Comparison of ENCODE assay signal across 22 cellular contexts in genomic region chr1:226581650-226582330, GRCh38. TPM values are rescaled to one million over a fixed set of nuclear protein-coding genes. Genes with fewer than 3 reads are reported as not detected.
DNase-seq lines count a peak whose midpoint lies in the region; ATAC-seq and TF ChIP-seq lines count a peak whose summit lies in the region.
"Had no signal": no experiment of that assay in that cellular context is flagged by ENCODE, and none has a peak within 500 bp of the region (broad histone marks: within the 10 kb centered on the region; RNA-seq: fewer than 3 reads in every experiment).

No MANE protein-coding gene starts in this region.

- H2BK15ac ChIP-seq in neuronal stem cell (ENCODE audit: low read length), result no peak overlapping the region

- no TSS peak for BruUV-seq in PC-3 (replicated peaks; lab: Mats Ljungman, UMichigan)

- H3K4me3 ChIP-seq in neuronal stem cell (ENCODE audit: low read length in 2 of 2) (no peak overlapping the region), gastrocnemius medialis (no peak overlapping the region), upper lobe of right lung (no peak overlapping the region), PC-3 (ENCODE audit: low read length) (no peak overlapping the region)
- H3K4me3 ChIP-seq: GM12878, GM23338 had no signal

- CTCF ChIA-PET in PC-3 (lab: Charles Lee), result no interaction called here

- no peaks in the 10 kb centered on the region for H3K79me2 ChIP-seq in PC-3 (ENCODE audit: low read length)

- no peaks in the 10 kb centered on the region for H3K36me3 ChIP-seq in neuronal stem cell (replicated peaks in 1 of 2; ENCODE audit: control insufficient read depth in 2 of 2, insufficient read depth in 2 of 2, low read length in 2 of 2)
- no peaks in the 10 kb centered on the region for H3K36me3 ChIP-seq in gastrocnemius medialis
- no peaks in the 10 kb centered on the region for H3K36me3 ChIP-seq in upper lobe of right lung
- no peaks in the 10 kb centered on the region for H3K36me3 ChIP-seq in PC-3 (ENCODE audit: low read depth, low read length)
- H3K36me3 ChIP-seq: BE2C had no signal

- no peak overlapping the region for H3K4me2 ChIP-seq in neuronal stem cell (ENCODE audit: insufficient read depth, low read length, poor library complexity, severe bottlenecking)
- H3K4me2 ChIP-seq in PC-3 (ENCODE audit: low read length), result no peak overlapping the region
- H3K4me2 ChIP-seq: GM23338 had no signal

- peak overlapping the region; percentile 37 for H3K23ac ChIP-seq in neuronal stem cell (ENCODE audit: low read depth, low read length, poor library complexity)

- TF ChIP-seq POLR2A in gastrocnemius medialis (IDR thresholded peaks at IDR 0.05), result no peak

- no peak overlapping the region for H3K9ac ChIP-seq in neuronal stem cell (ENCODE audit: low read depth, low read length, poor library complexity)
- H3K9ac ChIP-seq in PC-3 (ENCODE audit: low read length), result no peak overlapping the region

- H2BK5ac ChIP-seq in neuronal stem cell (ENCODE audit: low read length), result no peak overlapping the region

- H4K8ac ChIP-seq in neuronal stem cell (ENCODE audit: low read depth, low read length), result no peak overlapping the region

- no peaks in the 10 kb centered on the region for H4K20me1 ChIP-seq in PC-3 (ENCODE audit: low read length)

- H3K9me2 ChIP-seq in PC-3 (replicated peaks; ENCODE audit: low read length), result no peaks in the 10 kb centered on the region

- H3K27me3 ChIP-seq in neuronal stem cell (ENCODE audit: control insufficient read depth in 3 of 3, insufficient read depth in 3 of 3, low read depth in 1 of 3, low read length in 3 of 3) (peaks cover 0 to 22% (median 0%) of the 10 kb centered on the region in 3 experiments), gastrocnemius medialis (no peaks in the 10 kb centered on the region), upper lobe of right lung (no peaks in the 10 kb centered on the region), PC-3 (ENCODE audit: low read length) (peaks cover 10% of the 10 kb centered on the region; the same call in 1 of the 2 replicates)
- H3K27me3 ChIP-seq: BE2C had no signal

- H3K27ac ChIP-seq in neuronal stem cell (replicated peaks; ENCODE audit: low read length) (no peak overlapping the region), gastrocnemius medialis (no peak overlapping the region), upper lobe of right lung (no peak overlapping the region), PC-3 (ENCODE audit: low read length) (no peak overlapping the region)

- H2AFZ ChIP-seq in neuronal stem cell (ENCODE audit: low read length), result no peak overlapping the region
- H2AFZ ChIP-seq in PC-3 (ENCODE audit: low read length), result no peak overlapping the region
- H2AFZ ChIP-seq: GM23338 had no signal

- no peak overlapping the region for H3K18ac ChIP-seq in neuronal stem cell (ENCODE audit: low read length)

- no peaks in the 10 kb centered on the region for H3F3A ChIP-seq in PC-3 (ENCODE audit: low read length, unreplicated experiment)

- no peak overlapping the region for H2BK120ac ChIP-seq in neuronal stem cell (ENCODE audit: low read depth, low read length)

- DNase-seq in neuronal stem cell (ENCODE audit: low spot score) (no peak), gastrocnemius medialis (peak in 1 of 2 donors; percentile 39), upper lobe of right lung (peak; percentile 18), PC-3 (no peak)
- DNase-seq: ACHN; BE2C; C1 segment of cervical spinal cord; CD4-positive, CD25-positive, alpha-beta regulatory T cell; COR-L47; DMS 273 treated with DMSO at 0.1 percent for 48 hours; DMS53; DND-41; EL; HCEC 1CT; HFFc6; IMR-90 had no signal

- intact Hi-C loops in gastrocnemius medialis (cut with DNase I; ENCODE audit: low total_unique reads), result no loop called here
- intact Hi-C loops in upper lobe of right lung (cut with DNase I), result no loop called here
- intact Hi-C loops in PC-3 (cut with micrococcal nuclease), result no loop called here

- H3K4me1 ChIP-seq in neuronal stem cell (ENCODE audit: control insufficient read depth in 2 of 2, insufficient read depth in 1 of 2, low read depth in 1 of 2, low read length in 2 of 2) (peaks cover 5 to 11% of the 10 kb centered on the region in 2 donors), gastrocnemius medialis (no peaks in the 10 kb centered on the region), upper lobe of right lung (no peaks in the 10 kb centered on the region), PC-3 (ENCODE audit: insufficient read depth, low read length) (no peaks in the 10 kb centered on the region)
- H3K4me1 ChIP-seq: BE2C had no signal

- no peak overlapping the region for H4K91ac ChIP-seq in neuronal stem cell (ENCODE audit: low read depth, low read length, poor library complexity)

- H3K14ac ChIP-seq in neuronal stem cell (ENCODE audit: low read length), result no peak overlapping the region

- H3K9me3 ChIP-seq in neuronal stem cell (replicated peaks in 1 of 2; ENCODE audit: control insufficient read depth in 2 of 2, insufficient read depth in 1 of 2, low read depth in 1 of 2, low read length in 2 of 2) (no peaks in the 10 kb centered on the region), gastrocnemius medialis (no peaks in the 10 kb centered on the region), upper lobe of right lung (no peaks in the 10 kb centered on the region), PC-3 (ENCODE audit: low read length) (no peaks in the 10 kb centered on the region)
- H3K9me3 ChIP-seq: BE2C had no signal

- POLR2A ChIA-PET in PC-3 (lab: Charles Lee; ENCODE audit: unreplicated experiment), result no interaction called here

- H2BK12ac ChIP-seq in neuronal stem cell (ENCODE audit: low read length), result no peak overlapping the region

- no peaks in the 10 kb centered on the region for H3K79me1 ChIP-seq in neuronal stem cell (ENCODE audit: low read depth, low read length)

- TF ChIP-seq CTCF in gastrocnemius medialis (IDR thresholded peaks at IDR 0.05 in 4 of 5, conservative IDR thresholded peaks at IDR 0.05 in 1 of 5), result no peak
- TF ChIP-seq CTCF in upper lobe of right lung (IDR thresholded peaks at IDR 0.05), result no peak
- TF ChIP-seq CTCF in PC-3 (conservative IDR thresholded peaks at IDR 0.05; ENCODE audit: low read depth, low read length), result no peak

- H3K4ac ChIP-seq in neuronal stem cell (ENCODE audit: low read length), result no peak overlapping the region

- ATAC-seq in gastrocnemius medialis, result peak; percentile 66 to 73
- ATAC-seq in upper lobe of right lung, result no peak
- ATAC-seq in PC-3, result no peak
- ATAC-seq in GM18520 (IDR thresholded peaks at IDR 0.05; ENCODE audit: unreplicated experiment), result no peak
- no peak for ATAC-seq in GM18868 (IDR thresholded peaks at IDR 0.05; ENCODE audit: unreplicated experiment)
- ATAC-seq: GM12878, GM23338 had no signal

- no peak overlapping the region for H2AK5ac ChIP-seq in neuronal stem cell (ENCODE audit: low read depth, low read length)

- in situ Hi-C loops in gastrocnemius medialis (cut with MboI; ENCODE audit: low sequenced_read_pairs in 4 of 4), result no loop called here

- no CpG with 5 or more reads among the region's 8 CpGs for WGBS in neuronal stem cell (ENCODE audit: extremely low coverage in 2 of 2, insufficient read length in 2 of 2, insufficient replicate concordance in 1 of 2), 2 donors

RNA-seq across cellular contexts. Expression of gene STUM, which starts 33.2 kb away (rescaled TPM):
- polyA plus RNA-seq in neuronal stem cell (2013, experiment 1 of 2), result 0.25 TPM
- polyA plus RNA-seq in neuronal stem cell (2013, experiment 2 of 2), result 0.28 TPM
- total RNA-seq in gastrocnemius medialis, result 1 to 10 TPM in 2 of 4 donors, under 1 TPM in 2; 0.92 to 1.9 (median 1.0) TPM
- 0.49 TPM for total RNA-seq in upper lobe of right lung
- 0.40 and 0.58 TPM in 2 replicates for total RNA-seq in PC-3 (2014; rRNA removed)
- total RNA-seq: CD4-positive, CD25-positive, alpha-beta regulatory T cell; CD8-positive, alpha-beta memory T cell; G401; HFFc6; IMR-90 had no signal
- polyA plus RNA-seq: IMR-90 had no signal

Comparison
In these comparisons a context has a peak if more than half of its experiments do, and no peak if none do; other contexts are left out.
1. ATAC-seq: peak in gastrocnemius medialis (2 of 2); none in upper lobe of right lung (single experiment), PC-3 (single experiment), GM18520 (single experiment) and GM18868 (single experiment).